ENCODE assay signal across 8 cellular contexts in the genomic region with DNA sequence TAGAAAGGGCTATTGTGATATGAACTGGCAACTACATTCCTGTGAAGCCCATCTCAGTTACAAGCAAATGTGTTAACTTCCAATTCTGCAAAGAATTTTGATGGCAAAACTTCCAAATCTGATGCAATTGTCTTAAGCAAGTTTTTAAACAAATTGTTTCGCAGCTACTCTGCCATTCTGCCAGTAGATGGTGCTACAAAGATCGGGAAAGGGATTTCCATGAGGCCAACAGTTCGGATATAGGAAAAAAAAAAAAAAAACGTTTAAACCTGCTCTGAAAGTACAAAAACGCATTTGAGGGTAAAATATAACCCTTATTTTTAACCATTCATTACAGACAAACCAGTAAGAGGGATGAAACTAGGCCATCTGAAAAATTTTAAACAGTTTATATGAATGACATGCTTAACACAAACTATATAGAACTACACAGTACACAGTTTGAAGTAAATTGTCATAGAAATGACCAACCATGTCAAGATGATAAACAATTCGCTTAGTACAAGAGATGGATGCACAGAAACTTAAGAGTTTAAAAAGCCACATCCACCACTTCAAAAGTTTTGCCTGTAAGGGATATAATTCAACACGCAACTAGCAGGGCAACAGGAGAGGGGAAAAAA. TPM values are rescaled to one million over a fixed set of nuclear protein-coding genes. Genes with fewer than 3 reads are reported as not detected.
A peak's percentile ranks its signal among the peaks of the same experiment; 100 is the strongest.
DNase-seq lines count a peak whose midpoint lies in the region; ATAC-seq and TF ChIP-seq lines count a peak whose summit lies in the region.

No MANE protein-coding gene starts in this region.

- peak overlapping the region; percentile 99 for H3K4me3 ChIP-seq in WERI-Rb-1 (ENCODE audit: low read depth, low read length)

- no peak overlapping the region; the same call in 1 of the 2 replicates for H3K27ac ChIP-seq in WERI-Rb-1

- H3K36me3 ChIP-seq in WERI-Rb-1: peaks cover 35% of the 10 kb centered on the region

- ATAC-seq in HG03469 (IDR thresholded peaks at IDR 0.05; ENCODE audit: unreplicated experiment): no peak

- peak; percentile 58 for TF ChIP-seq CTCF in WERI-Rb-1 (IDR thresholded peaks at IDR 0.05; ENCODE audit: low read depth, low read length)

- H3K27me3 ChIP-seq in WERI-Rb-1 (ENCODE audit: insufficient read depth, low read depth, severe bottlenecking): no peaks in the 10 kb centered on the region

- DNase-seq in A172 (ENCODE audit: low spot score) (peak; percentile 48), EH (ENCODE audit: low read depth) (peak; percentile 78), NCI-H1092 treated with DMSO at 0.1 percent for 48 hours (lab: John Stamatoyannopoulos, UW) (peak; percentile 24), WERI-Rb-1 (peak; percentile 24), fibroblast of the conjunctiva (ENCODE audit: low read depth) (peak; percentile 83), pons (ENCODE audit: low spot score) (peak; percentile 86), NCI-H2081 treated with DMSO at 0.1 percent for 48 hours (lab: John Stamatoyannopoulos, UW) (no peak)

- no peaks in the 10 kb centered on the region for H3K9me3 ChIP-seq in WERI-Rb-1 (ENCODE audit: severe bottlenecking)

RNA-seq across cellular contexts. Expression of a gene that starts 2.2 kb away (rescaled TPM):
- total RNA-seq in A172 (2014; rRNA removed; shearing (Covaris generic)): 10.2 and 13.5 TPM in 2 replicates

RNA-seq across cellular contexts. Expression of a gene that starts 16.1 kb away (rescaled TPM):
- 0.43 and 1.3 TPM in 2 replicates for total RNA-seq in A172 (2014; rRNA removed; shearing (Covaris generic))
